Comparison of ENCODE assay signal across 18 cellular contexts in genomic region chr13:41034382-41034781, GRCh38. TPM values are rescaled to one million over a fixed set of nuclear protein-coding genes. Genes with fewer than 3 reads are reported as not detected.
A peak's percentile ranks its signal among the peaks of the same experiment; 100 is the strongest.
DNase-seq lines count a peak whose midpoint lies in the region; ATAC-seq, FAIRE-seq and TF ChIP-seq lines count a peak whose summit lies in the region.
"Had no signal": no experiment of that assay in that cellular context is flagged by ENCODE, and none has a peak within 500 bp of the region (broad histone marks: within the 10 kb centered on the region; RNA-seq: fewer than 3 reads in every experiment).

No MANE protein-coding gene starts in this region.

- H3K27me3 ChIP-seq in GM12878 (replicated peaks in 1 of 2; ENCODE audit: control insufficient read depth in 2 of 2, insufficient read depth in 2 of 2, low read length in 1 of 2): no peaks in the 10 kb centered on the region
- no peaks in the 10 kb centered on the region for H3K27me3 ChIP-seq in endothelial cell of umbilical vein (ENCODE audit: control insufficient read depth in 2 of 2, insufficient read depth in 2 of 2, low read length in 2 of 2)
- no peaks in the 10 kb centered on the region for H3K27me3 ChIP-seq in colonic mucosa

- H2AFZ ChIP-seq in GM12878 (ENCODE audit: control insufficient read depth, low read depth, low read length) (no peak overlapping the region), endothelial cell of umbilical vein (ENCODE audit: low read depth, low read length) (no peak overlapping the region)

- no peak for ATAC-seq in GM12878
- ATAC-seq: HCT116 had no signal

- H3K27ac Mint-ChIP-seq in CD14-positive monocyte: peak overlapping the region in 5 of 7 donors; percentile 78 to 95 (median 93)
- H3K27ac Mint-ChIP-seq in activated naive CD4-positive, alpha-beta T cell treated with anti-CD3 and anti-CD28 coated beads for 36 hours: no peak overlapping the region
- H3K27ac Mint-ChIP-seq: IgD-negative memory B cell had no signal

- FAIRE-seq in GM12878 (lab: Jason Lieb, UNC): no peak
- no peak for FAIRE-seq in endothelial cell of umbilical vein (lab: Jason Lieb, UNC)
- FAIRE-seq: GM12892, GM18507, HTR-8/SVneo had no signal

- no peaks in the 10 kb centered on the region for H3K9me1 ChIP-seq in endothelial cell of umbilical vein (replicated peaks; ENCODE audit: control insufficient read depth, extremely low read depth, insufficient read depth, low read length)

- TF ChIP-seq POLR2A in GM12878 (IDR thresholded peaks at IDR 0.05; ENCODE audit: low read depth, low read length): no peak
- no peak for TF ChIP-seq POLR2A in endothelial cell of umbilical vein (IDR thresholded peaks at IDR 0.05; ENCODE audit: low read depth, low read length)

- TF ChIP-seq EP300 in GM12878 (IDR thresholded peaks at IDR 0.05; ENCODE audit: borderline replicate concordance in 1 of 2, control insufficient read depth in 1 of 2, low read depth in 2 of 2, low read length in 2 of 2): no peak

- intact Hi-C loops in CD14-positive monocyte (cut with micrococcal nuclease): no loop called here
- intact Hi-C loops in GM12878 (cut with micrococcal nuclease; ENCODE audit: unreplicated experiment): no loop called here
- intact Hi-C loops in endothelial cell of umbilical vein (cut with micrococcal nuclease): no loop called here
- intact Hi-C loops in activated naive CD4-positive, alpha-beta T cell treated with anti-CD3 and anti-CD28 coated beads for 36 hours (cut with micrococcal nuclease): no loop called here
- intact Hi-C loops in colonic mucosa (cut with DNase I): no loop called here

- dilution Hi-C loops in endothelial cell of umbilical vein (cut with MboI; ENCODE audit: extremely low pct_ligation_motif_present, low sequenced_read_pairs): no loop called here

- no peaks in the 10 kb centered on the region for H3K4me1 ChIP-seq in GM12878 (ENCODE audit: control insufficient read depth, insufficient read depth, low read length)
- peaks cover 17% of the 10 kb centered on the region for H3K4me1 ChIP-seq in endothelial cell of umbilical vein (ENCODE audit: control insufficient read depth, extremely low read depth, insufficient read depth, low read length)
- no peaks in the 10 kb centered on the region for H3K4me1 ChIP-seq in colonic mucosa

- no peaks in the 10 kb centered on the region; the same call in 2 of the 3 replicates for H3K9me3 ChIP-seq in GM12878 (replicated peaks; ENCODE audit: control insufficient read depth, insufficient read depth, low read length)
- H3K9me3 ChIP-seq in endothelial cell of umbilical vein (replicated peaks; ENCODE audit: control insufficient read depth, insufficient read depth, low read length): no peaks in the 10 kb centered on the region
- no peaks in the 10 kb centered on the region for H3K9me3 ChIP-seq in colonic mucosa

- H3K36me3 ChIP-seq in GM12878 (ENCODE audit: control insufficient read depth in 2 of 2, insufficient read depth in 2 of 2, low read length in 1 of 2) (no peaks in the 10 kb centered on the region), endothelial cell of umbilical vein (ENCODE audit: control insufficient read depth in 2 of 2, extremely low read depth in 1 of 2, insufficient read depth in 2 of 2, low read length in 2 of 2) (no peaks in the 10 kb centered on the region), colonic mucosa (no peaks in the 10 kb centered on the region)

- POLR2A ChIA-PET in GM12878 (lab: Charles Lee) (no interaction called here), endothelial cell of umbilical vein (lab: Charles Lee) (no interaction called here)

- no peak for DNase-seq in CD14-positive monocyte (ENCODE audit: low spot score)
- DNase-seq in GM12878 (ENCODE audit: low read depth, low spot score): no peak
- no peak for DNase-seq in endothelial cell of umbilical vein (ENCODE audit: low read depth, low spot score)
- no peak for DNase-seq in activated naive CD4-positive, alpha-beta T cell treated with anti-CD3 and anti-CD28 coated beads for 36 hours
- DNase-seq in colonic mucosa: no peak
- DNase-seq in SIG-M5 (lab: John Stamatoyannopoulos, UW): no peak
- DNase-seq: ACHN; CD4-positive, alpha-beta memory T cell; DMS79 treated with DMSO at 0.1 percent for 48 hours; GOT3; H7; KG1 had no signal

- TF ChIP-seq CTCF in CD14-positive monocyte (IDR thresholded peaks at IDR 0.05): no peak
- no peak for TF ChIP-seq CTCF in GM12878 (IDR thresholded peaks at IDR 0.05 in 2 of 3, conservative IDR thresholded peaks at IDR 0.05 in 1 of 3; ENCODE audit: control insufficient read depth in 2 of 3, extremely low read depth in 1 of 3, insufficient read depth in 1 of 3, low read depth in 3 of 3, low read length in 3 of 3)
- no peak for TF ChIP-seq CTCF in endothelial cell of umbilical vein (IDR thresholded peaks at IDR 0.05; ENCODE audit: extremely low read depth in 1 of 2, insufficient read depth in 1 of 2, low read depth in 1 of 2, low read length in 2 of 2)
- TF ChIP-seq CTCF in colonic mucosa (IDR thresholded peaks at IDR 0.05): no peak

- H3K4me2 ChIP-seq in GM12878 (ENCODE audit: control insufficient read depth, insufficient read depth) (no peak overlapping the region), endothelial cell of umbilical vein (ENCODE audit: insufficient read depth, low read length) (peak overlapping the region; percentile 56)

- no peaks in the 10 kb centered on the region for H4K20me1 ChIP-seq in GM12878 (ENCODE audit: control insufficient read depth, insufficient read depth)
- H4K20me1 ChIP-seq in endothelial cell of umbilical vein (replicated peaks; ENCODE audit: control insufficient read depth, extremely low read depth, insufficient read depth, low read length): no peaks in the 10 kb centered on the region

- no peaks in the 10 kb centered on the region for H3K9me3 Mint-ChIP-seq in CD14-positive monocyte
- no peaks in the 10 kb centered on the region for H3K9me3 Mint-ChIP-seq in activated naive CD4-positive, alpha-beta T cell treated with anti-CD3 and anti-CD28 coated beads for 36 hours
- H3K9me3 Mint-ChIP-seq: CD4-positive, alpha-beta memory T cell; IgD-negative memory B cell had no signal

- H3K27me3 Mint-ChIP-seq in CD14-positive monocyte (ENCODE audit: low read depth in 3 of 3): no peaks in the 10 kb centered on the region
- H3K27me3 Mint-ChIP-seq in activated naive CD4-positive, alpha-beta T cell treated with anti-CD3 and anti-CD28 coated beads for 36 hours (ENCODE audit: low read depth): no peaks in the 10 kb centered on the region
- H3K27me3 Mint-ChIP-seq: CD4-positive, alpha-beta memory T cell; IgD-negative memory B cell had no signal

- H3K27ac ChIP-seq in GM12878 (ENCODE audit: control insufficient read depth, insufficient read depth) (no peak overlapping the region), endothelial cell of umbilical vein (ENCODE audit: insufficient read depth, low read depth, low read length) (peak overlapping the region; percentile 65), colonic mucosa (no peak overlapping the region)
- H3K27ac ChIP-seq: C4-2B had no signal

- 82% methylated on average over 4 of the region's 4 CpGs for WGBS in GM12878 (ENCODE audit: insufficient coverage, insufficient replicate concordance, low lambda C conversion rate, missing lambda C conversion rate)

- peaks cover 5% of the 10 kb centered on the region for H3K79me2 ChIP-seq in GM12878 (ENCODE audit: control insufficient read depth, insufficient read depth, low read length)
- H3K79me2 ChIP-seq in endothelial cell of umbilical vein (ENCODE audit: control insufficient read depth, insufficient read depth, low read length): peaks cover 17% of the 10 kb centered on the region

- no peak overlapping the region for H3K4me3 ChIP-seq in GM12878
- no peak overlapping the region for H3K4me3 ChIP-seq in endothelial cell of umbilical vein (replicated peaks in 1 of 3; ENCODE audit: insufficient read depth in 1 of 3, low read depth in 1 of 3, low read length in 3 of 3)
- H3K4me3 ChIP-seq in colonic mucosa: no peak overlapping the region

- H3K36me3 Mint-ChIP-seq in CD14-positive monocyte: peaks cover 6 to 10% of the 10 kb centered on the region in 2 donors
- H3K36me3 Mint-ChIP-seq in activated naive CD4-positive, alpha-beta T cell treated with anti-CD3 and anti-CD28 coated beads for 36 hours (ENCODE audit: low read depth): no peaks in the 10 kb centered on the region
- H3K36me3 Mint-ChIP-seq: CD4-positive, alpha-beta memory T cell; IgD-negative memory B cell had no signal

- SMC1A ChIA-PET in GM12878 (lab: Charles Lee; ENCODE audit: uncharacterized antibody, unreplicated experiment): interaction anchor here (1.0 to 1.4 kb wide), 2 partner anchors 10 to 14 kb away, joined by 3 to 7 read pairs; no protein-coding TSS in a partner anchor

- H3K4me3 Mint-ChIP-seq in CD14-positive monocyte: no peak overlapping the region
- no peak overlapping the region for H3K4me3 Mint-ChIP-seq in activated naive CD4-positive, alpha-beta T cell treated with anti-CD3 and anti-CD28 coated beads for 36 hours
- H3K4me3 Mint-ChIP-seq: CD4-positive, alpha-beta memory T cell; IgD-negative memory B cell had no signal

- H3K9ac ChIP-seq in GM12878 (ENCODE audit: control insufficient read depth, insufficient read depth, low read length) (no peak overlapping the region), endothelial cell of umbilical vein (replicated peaks; ENCODE audit: extremely low read depth, insufficient read depth, low read length) (no peak overlapping the region), colonic mucosa (ENCODE audit: low read depth in 2 of 2, low read length in 2 of 2) (no peak overlapping the region)

- RAD21 ChIA-PET in GM12878 (lab: Charles Lee; ENCODE audit: unreplicated experiment): interaction anchor here (2.3 kb wide), 1 partner anchor 19 kb away, joined by 11 read pairs; no protein-coding TSS in a partner anchor

- CTCF ChIA-PET in GM12878 (lab: Yijun Ruan, JAX): no interaction called here
- CTCF ChIA-PET in endothelial cell of umbilical vein (lab: Charles Lee): no interaction called here
- CTCF ChIA-PET in activated naive CD4-positive, alpha-beta T cell treated with anti-CD3 and anti-CD28 coated beads for 36 hours (lab: Charles Lee): interaction anchor here (1.4 kb wide), 1 partner anchor 20 kb away, joined by 7 read pairs; no protein-coding TSS in a partner anchor

- TF ChIP-seq RAD21 in GM12878 (IDR thresholded peaks at IDR 0.05; ENCODE audit: insufficient read depth, low read depth, low read length): no peak

- in situ Hi-C loops in GM12878 (cut with MboI): no loop called here

- BruUV-seq in GM12878 (replicated peaks; lab: Mats Ljungman, UMichigan) (no TSS peak), endothelial cell of umbilical vein (replicated peaks; lab: Mats Ljungman, UMichigan) (no TSS peak)

- peaks cover 28% of the 10 kb centered on the region for H3K4me1 Mint-ChIP-seq in CD14-positive monocyte
- H3K4me1 Mint-ChIP-seq in activated naive CD4-positive, alpha-beta T cell treated with anti-CD3 and anti-CD28 coated beads for 36 hours (ENCODE audit: low read depth): peaks cover 23% of the 10 kb centered on the region

RNA-seq across cellular contexts. Expression of gene ELF1, which starts 15.3 kb away (rescaled TPM):
- 10 to 100 TPM; 83.3 TPM for polyA plus RNA-seq in CD14-positive monocyte
- total RNA-seq in GM12878 (2013; cell fraction: nucleolus; rRNA removed): 78.0 and 86.2 TPM in 2 replicates
- 45.7 and 49.2 TPM in 2 replicates for total RNA-seq in GM12878 (2014; rRNA removed)
- 55.1 and 59.4 TPM in 2 replicates for total RNA-seq in GM12878 (2014; rRNA removed; fragmentation: Illumina TruSeq; extraction: Trizol)
- 70.5 and 74.2 TPM in 2 replicates for total RNA-seq in GM12878 (2021)
- 22.7 TPM for polyA plus RNA-seq in GM12878 (2011; ENCODE audit: low read depth)
- 83.5 and 97.6 TPM in 2 replicates for polyA plus RNA-seq in GM12878 (2011; rRNA removed)
- 55.7 and 60.5 TPM in 2 replicates for polyA plus RNA-seq in GM12878 (2011; cell fraction: cytosol; rRNA removed)
- polyA plus RNA-seq in GM12878 (2011; cell fraction: nucleus; rRNA removed): 49.6 and 50.3 TPM in 2 replicates
- polyA plus RNA-seq in GM12878 (2012): 35.2 and 60.8 TPM in 2 replicates
- polyA plus RNA-seq in GM12878 (2014; fragmentation: Illumina TruSeq; extraction: Trizol): 91.6 and 118 TPM in 2 replicates
- 10 to 100 TPM; 43.3 to 43.5 TPM for polyA plus RNA-seq in GM12878 (2014; fragmentation: Nextera tagmentation; extraction: Ambion mirVana)
- 46.8 and 47.9 TPM in 2 replicates for polyA plus RNA-seq in GM12878 (2014; rRNA removed)
- 10 to 100 TPM; 56.2 to 64.0 TPM for polyA plus RNA-seq in GM12878 (2016; fragmentation: Nextera tagmentation; extraction: Ambion mirVana)
- polyA minus RNA-seq in GM12878 (2011; rRNA and poly(A)+ RNA removed): 93.0 and 151 TPM in 2 replicates
- 33.3 and 41.4 TPM in 2 replicates for polyA minus RNA-seq in GM12878 (2011; cell fraction: cytosol; rRNA and poly(A)+ RNA removed)
- polyA minus RNA-seq in GM12878 (2011; cell fraction: nucleus; rRNA and poly(A)+ RNA removed): 49.9 and 69.4 TPM in 2 replicates
- total RNA-seq in endothelial cell of umbilical vein: 61.2 and 62.5 TPM in 2 replicates
- polyA plus RNA-seq in endothelial cell of umbilical vein: 28.6 and 31.8 TPM in 2 replicates
- 26.3 and 29.4 TPM in 2 replicates for polyA plus RNA-seq in endothelial cell of umbilical vein (2011; cell fraction: cytosol; rRNA removed)
- 49.6 TPM in 2 replicates for polyA plus RNA-seq in endothelial cell of umbilical vein (2011; cell fraction: nucleus; rRNA removed)
- 49.5 and 49.7 TPM in 2 replicates for polyA plus RNA-seq in endothelial cell of umbilical vein (2012)
- 57.9 and 67.6 TPM in 2 replicates for polyA minus RNA-seq in endothelial cell of umbilical vein
- polyA minus RNA-seq in endothelial cell of umbilical vein (2011; cell fraction: cytosol; rRNA and poly(A)+ RNA removed): 12.8 TPM
- polyA minus RNA-seq in endothelial cell of umbilical vein (2011; cell fraction: nucleus; rRNA and poly(A)+ RNA removed): 81.5 and 119 TPM in 2 replicates
- 10 to 100 TPM; 61.7 to 62.3 TPM for total RNA-seq in activated naive CD4-positive, alpha-beta T cell treated with anti-CD3 and anti-CD28 coated beads for 36 hours
- total RNA-seq in colonic mucosa: 100 to 1,000 TPM in 1 of 2 donors, 10 to 100 TPM in 1; 72.2 to 120 TPM

RNA-seq across cellular contexts. Expression of gene WBP4, which starts 26.9 kb away (rescaled TPM):
- polyA plus RNA-seq in CD14-positive monocyte (1 to 10 TPM; 2.8 to 3.8 TPM), GM12878 (2011; rRNA removed) (15.9 and 26.4 TPM in 2 replicates), GM12878 (2014; fragmentation: Illumina TruSeq; extraction: Trizol) (21.6 and 23.3 TPM in 2 replicates), GM12878 (2014; fragmentation: Nextera tagmentation; extraction: Ambion mirVana) (10 to 100 TPM in 1 of 2 experiments, 1 to 10 TPM in 1; 9.7 to 12.5 TPM), GM12878 (2014; rRNA removed) (9.7 and 13.2 TPM in 2 replicates), GM12878 (2016; fragmentation: Nextera tagmentation; extraction: Ambion mirVana) (10 to 100 TPM; 15.3 to 16.1 TPM), endothelial cell of umbilical vein (2.5 and 4.3 TPM in 2 replicates)
- 8.1 and 8.3 TPM in 2 replicates for total RNA-seq in GM12878 (2013; cell fraction: nucleolus; rRNA removed)
- total RNA-seq in GM12878 (2014; rRNA removed) (7.4 and 11.8 TPM in 2 replicates), GM12878 (2014; rRNA removed; fragmentation: Illumina TruSeq; extraction: Trizol) (16.3 and 16.9 TPM in 2 replicates), GM12878 (2021) (8.3 and 8.8 TPM in 2 replicates), endothelial cell of umbilical vein (14.4 and 14.8 TPM in 2 replicates), colonic mucosa (1 to 10 TPM; 5.8 to 7.5 TPM)
- 6.1 TPM for polyA plus RNA-seq in GM12878 (2011; ENCODE audit: low read depth)
- polyA plus RNA-seq in GM12878 (2011; cell fraction: cytosol; rRNA removed): 4.3 and 4.4 TPM in 2 replicates
- polyA plus RNA-seq in GM12878 (2011; cell fraction: nucleus; rRNA removed): 8.1 and 10.3 TPM in 2 replicates
- polyA plus RNA-seq in GM12878 (2012): 9.5 and 12.1 TPM in 2 replicates
- polyA minus RNA-seq in GM12878 (2011; rRNA and poly(A)+ RNA removed): 2.6 and 2.9 TPM in 2 replicates
- 3.3 and 3.7 TPM in 2 replicates for polyA minus RNA-seq in GM12878 (2011; cell fraction: cytosol; rRNA and poly(A)+ RNA removed)
- 2.3 and 5.4 TPM in 2 replicates for polyA minus RNA-seq in GM12878 (2011; cell fraction: nucleus; rRNA and poly(A)+ RNA removed)
- polyA plus RNA-seq in endothelial cell of umbilical vein (2011; cell fraction: cytosol; rRNA removed): 8.5 and 8.8 TPM in 2 replicates
- polyA plus RNA-seq in endothelial cell of umbilical vein (2011; cell fraction: nucleus; rRNA removed): 7.6 and 12.1 TPM in 2 replicates
- 14.1 and 16.8 TPM in 2 replicates for polyA plus RNA-seq in endothelial cell of umbilical vein (2012)
- 2.8 and 3.1 TPM in 2 replicates for polyA minus RNA-seq in endothelial cell of umbilical vein
- polyA minus RNA-seq in endothelial cell of umbilical vein (2011; cell fraction: cytosol; rRNA and poly(A)+ RNA removed): 2.2 TPM
- polyA minus RNA-seq in endothelial cell of umbilical vein (2011; cell fraction: nucleus; rRNA and poly(A)+ RNA removed): 5.2 and 7.5 TPM in 2 replicates
- 1 to 10 TPM; 8.1 to 8.2 TPM for total RNA-seq in activated naive CD4-positive, alpha-beta T cell treated with anti-CD3 and anti-CD28 coated beads for 36 hours
